Comparison of ENCODE assay signal across 1 cellular context in genomic region chr21:31654340-31654739, GRCh38.
TF ChIP-seq lines count a peak whose summit lies in the region.

No MANE protein-coding gene starts in this region.

TF ChIP-seq in GM23338, 12 proteins besides CTCF, POLR2A, EP300 and RAD21 (continued from another document):
- TF ChIP-seq ZNF462 (CRISPR knock-in tag; IDR thresholded peaks at IDR 0.05) (no peak), ZNF114 (CRISPR knock-in tag; IDR thresholded peaks at IDR 0.05) (no peak), REST (IDR thresholded peaks at IDR 0.05; ENCODE audit: unreplicated experiment) (no peak), STAT1 (IDR thresholded peaks at IDR 0.05; ENCODE audit: unreplicated experiment) (no peak), ZNF331 (CRISPR knock-in tag; IDR thresholded peaks at IDR 0.05; ENCODE audit: low read depth) (no peak)
